Comparison of ENCODE assay signal across 1 cellular context in the genomic region with DNA sequence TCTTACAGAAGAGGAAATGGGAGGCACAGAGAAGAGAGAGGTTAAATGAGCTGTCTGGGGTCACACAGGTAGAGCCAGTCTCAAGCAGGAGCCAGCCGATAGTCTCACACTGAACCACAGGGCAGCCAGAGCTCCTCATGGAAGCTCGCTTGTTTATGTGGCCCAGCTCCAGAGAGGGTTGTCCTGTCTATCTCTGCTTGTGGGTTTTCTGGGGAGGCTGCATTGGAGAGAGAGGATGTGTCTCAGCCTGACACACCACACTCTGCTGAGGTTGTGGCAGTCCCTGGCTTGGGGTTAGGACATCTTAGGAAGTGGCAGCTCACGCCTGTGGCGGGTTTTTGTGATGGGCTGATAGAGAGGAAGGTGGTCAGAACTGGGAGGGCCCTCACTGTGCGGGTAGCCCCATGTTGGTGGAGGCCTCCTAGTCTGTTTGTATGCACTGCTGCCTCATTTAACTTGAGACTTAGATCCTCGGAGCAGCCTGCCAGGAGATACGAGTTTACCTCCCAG.
TF ChIP-seq lines count a peak whose summit lies in the region.

No MANE protein-coding gene starts in this region.

TF ChIP-seq in IMR-90, 13 proteins besides CTCF, POLR2A, EP300 and RAD21 (continued from another document):
- no peak for TF ChIP-seq ELK1 (IDR thresholded peaks at IDR 0.05; ENCODE audit: borderline replicate concordance, low read depth, low read length)
- TF ChIP-seq CEBPB (IDR thresholded peaks at IDR 0.05; ENCODE audit: low read depth, low read length), result no peak
- no peak for TF ChIP-seq MAFK (IDR thresholded peaks at IDR 0.05; ENCODE audit: low read depth, low read length)
- TF ChIP-seq NFE2L2 (IDR thresholded peaks at IDR 0.05; ENCODE audit: low read depth, low read length), result no peak
- no peak for TF ChIP-seq MXI1 (IDR thresholded peaks at IDR 0.05; ENCODE audit: borderline replicate concordance, low read depth, low read length)
- TF ChIP-seq FOS (IDR thresholded peaks at IDR 0.05; ENCODE audit: low read depth, low read length), result no peak
- TF ChIP-seq RCOR1 (IDR thresholded peaks at IDR 0.05; ENCODE audit: insufficient replicate concordance, low read length), result no peak
- TF ChIP-seq BHLHE40 (IDR thresholded peaks at IDR 0.05; ENCODE audit: low read depth, low read length), result no peak
- no peak for TF ChIP-seq RFX5 (IDR thresholded peaks at IDR 0.05; ENCODE audit: low read depth, low read length)
- TF ChIP-seq CHD1 (IDR thresholded peaks at IDR 0.05; ENCODE audit: low read depth, low read length), result no peak
- no peak for TF ChIP-seq SMC3 (IDR thresholded peaks at IDR 0.05; ENCODE audit: low read depth, low read length)
TF ChIP-seq in IMR-90: peak in this region for 0.
